8 cellular contexts compared by ENCODE assay signal in genomic region chr19:33771308-33772101, GRCh38. TPM values are rescaled to one million over a fixed set of nuclear protein-coding genes. Genes with fewer than 3 reads are reported as not detected.
DNase-seq lines count a peak whose midpoint lies in the region; ATAC-seq and TF ChIP-seq lines count a peak whose summit lies in the region.

No MANE protein-coding gene starts in this region.

- H3K36me3 Mint-ChIP-seq in Calu3 (ENCODE audit: insufficient read depth, unreplicated experiment) (no peaks in the 10 kb centered on the region), memory B cell (no peaks in the 10 kb centered on the region)

- CTCF ChIA-PET in Calu3 (lab: Charles Lee), result interaction anchor here (1.0 to 5.7 kb wide), 2 partner anchors 341 to 355 kb away, joined by 5 to 49 read pairs; no protein-coding TSS in a partner anchor

- peak; percentile 90 for TF ChIP-seq CTCF in Calu3 (IDR thresholded peaks at IDR 0.05; ENCODE audit: unreplicated experiment)

- no peaks in the 10 kb centered on the region for H3K4me1 Mint-ChIP-seq in Calu3 (ENCODE audit: low read depth, unreplicated experiment)
- H3K4me1 Mint-ChIP-seq in memory B cell, result peaks cover 5% of the 10 kb centered on the region

- no TSS peak for BruUV-seq in Calu3 (replicated peaks; lab: Mats Ljungman, UMichigan)

- H3K27me3 Mint-ChIP-seq in Calu3 (ENCODE audit: unreplicated experiment), result peaks cover 81% of the 10 kb centered on the region
- peaks cover 20% of the 10 kb centered on the region for H3K27me3 Mint-ChIP-seq in memory B cell

- H3K9me3 Mint-ChIP-seq in Calu3 (ENCODE audit: low read depth, unreplicated experiment), result no peaks in the 10 kb centered on the region
- H3K9me3 Mint-ChIP-seq in memory B cell, result no peaks in the 10 kb centered on the region

- no peak overlapping the region for H3K4me3 Mint-ChIP-seq in Calu3 (ENCODE audit: low read depth, unreplicated experiment)
- H3K4me3 Mint-ChIP-seq in memory B cell, result no peak overlapping the region

- DNase-seq in Calu3, result peak; percentile 88
- peak; percentile 83 for DNase-seq in NCI-H748 (lab: John Stamatoyannopoulos, UW; ENCODE audit: unreplicated experiment)
- peak; percentile 79 to 82 for DNase-seq in activated CD4-positive, alpha-beta T cell treated with anti-CD3 and anti-CD28 coated beads, Interleukin-2, amount 50 U/mL, for 48 hours
- DNase-seq in ecto neural progenitor cell (ENCODE audit: low spot score), result peak; percentile 82
- DNase-seq in memory B cell (ENCODE audit: low spot score in 2 of 2), result peak; percentile 35 to 57
- DNase-seq in stimulated activated CD8-positive, alpha-beta memory T cell treated with anti-CD3 and anti-CD28 coated beads, Interleukin-4, amount 100 ng/mL, for 1 hour (ENCODE audit: low read depth in 2 of 2, low spot score in 1 of 2), result peak; percentile 16 to 29

- H3K27ac Mint-ChIP-seq in Calu3 (ENCODE audit: unreplicated experiment) (no peak overlapping the region), memory B cell (no peak overlapping the region)

- intact Hi-C loops in Calu3 (cut with micrococcal nuclease; ENCODE audit: unreplicated experiment), result loop anchor here (1.0 to 5.0 kb wide), 3 partner anchors 341 to 529 kb away; no protein-coding TSS in a partner anchor

- ATAC-seq in HG03280 (IDR thresholded peaks at IDR 0.05; ENCODE audit: unreplicated experiment), result peak; percentile 57
- peak; percentile 41 for ATAC-seq in memory B cell (ENCODE audit: low read depth)
- no peak for ATAC-seq in GM21447 (IDR thresholded peaks at IDR 0.05; ENCODE audit: unreplicated experiment)

RNA-seq across cellular contexts. Expression of gene KCTD15, which starts 25.2 kb away (rescaled TPM):
- total RNA-seq in Calu3 (2022), result 12.5 and 18.6 TPM in 2 replicates

Comparison
In these comparisons a context has a peak if more than half of its experiments do, and no peak if none do; other contexts are left out.
1. DNase-seq: peak in every context shown above with its lines; median percentile 88 in Calu3; 83 in NCI-H748; 82 in ecto neural progenitor cell; 80 in activated CD4-positive, alpha-beta T cell treated with anti-CD3 and anti-CD28 coated beads, Interleukin-2, amount 50 U/mL, for 48 hours; 46 in memory B cell; 22 in stimulated activated CD8-positive, alpha-beta memory T cell treated with anti-CD3 and anti-CD28 coated beads, Interleukin-4, amount 100 ng/mL, for 1 hour.